18 cellular contexts compared by ENCODE assay signal in the genomic region with DNA sequence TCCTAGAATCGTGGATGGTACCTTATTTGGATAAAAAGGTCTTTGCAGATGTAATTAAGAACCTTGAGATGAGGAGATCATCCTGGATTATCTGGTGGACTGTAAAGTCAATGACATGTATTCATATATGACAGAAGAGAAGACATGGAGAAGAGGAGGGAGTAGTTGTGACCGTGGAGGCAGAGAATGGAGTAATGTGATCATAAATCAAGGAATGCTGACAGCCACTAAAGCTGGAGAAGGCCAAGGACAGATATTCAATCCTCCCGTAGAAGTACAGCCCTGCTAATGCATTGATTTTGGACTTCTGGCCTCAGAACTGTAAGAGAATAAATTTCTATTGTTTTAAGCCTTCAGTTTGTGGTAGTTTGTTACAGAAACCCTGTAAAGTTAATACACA. TPM values are rescaled to one million over a fixed set of nuclear protein-coding genes. Genes with fewer than 3 reads are reported as not detected.
DNase-seq lines count a peak whose midpoint lies in the region; ATAC-seq, FAIRE-seq and TF ChIP-seq lines count a peak whose summit lies in the region.
"Had no signal": no experiment of that assay in that cellular context is flagged by ENCODE, and none has a peak within 500 bp of the region (broad histone marks: within the 10 kb centered on the region; RNA-seq: fewer than 3 reads in every experiment).

No MANE protein-coding gene starts in this region.

- H3K9me3 ChIP-seq in PC-3 (ENCODE audit: low read length) (no peaks in the 10 kb centered on the region), right lobe of liver (no peaks in the 10 kb centered on the region)
- H3K9me3 ChIP-seq: BLaER1, Caco-2 had no signal

- ATAC-seq in PC-3 (no peak), esophagus mucosa (no peak), GM21423 (IDR thresholded peaks at IDR 0.05; ENCODE audit: unreplicated experiment) (no peak), right lobe of liver (no peak)
- ATAC-seq: CD8-positive, alpha-beta T cell had no signal

- H3K4me1 ChIP-seq in PC-3 (ENCODE audit: insufficient read depth, low read length) (peaks cover 39% of the 10 kb centered on the region), right lobe of liver (peaks cover 0 to 15% (median 4%) of the 10 kb centered on the region in 4 donors)
- H3K4me1 ChIP-seq: BLaER1, Caco-2 had no signal

- WGBS in right lobe of liver (ENCODE audit: insufficient coverage, low coverage, low lambda C conversion rate, missing lambda C conversion rate): 74% methylated on average over 3 of the region's 3 CpGs

- H3K36me3 ChIP-seq in PC-3 (ENCODE audit: low read depth, low read length): no peaks in the 10 kb centered on the region
- H3K36me3 ChIP-seq in right lobe of liver: no peaks in the 10 kb centered on the region

- H3K27me3 ChIP-seq in PC-3 (ENCODE audit: low read length): no peaks in the 10 kb centered on the region
- H3K27me3 ChIP-seq in right lobe of liver: no peaks in the 10 kb centered on the region
- H3K27me3 ChIP-seq: BLaER1 had no signal

- POLR2A ChIA-PET in PC-3 (lab: Charles Lee; ENCODE audit: unreplicated experiment): interaction anchor here (0.5 to 1.1 kb wide), 3 partner anchors 226 to 404 kb away, joined by 3 to 11 read pairs (median 3); no protein-coding TSS in a partner anchor

- no peaks in the 10 kb centered on the region for H3K9me2 ChIP-seq in PC-3 (replicated peaks; ENCODE audit: low read length)

- peak; percentile 40 for FAIRE-seq in GM12891 (lab: Jason Lieb, UNC)
- FAIRE-seq: G401.6, H1 had no signal

- peak overlapping the region; percentile 60 for H2AFZ ChIP-seq in PC-3 (ENCODE audit: low read length)
- H2AFZ ChIP-seq: GM23248 had no signal

- H3K4me3 ChIP-seq in PC-3 (ENCODE audit: low read length) (no peak overlapping the region; the same call in 1 of the 2 replicates), right lobe of liver (no peak overlapping the region)
- H3K4me3 ChIP-seq: BLaER1, GM23248 had no signal

- CTCF ChIA-PET in PC-3 (lab: Charles Lee): no interaction called here

- no peak for TF ChIP-seq CTCF in PC-3 (conservative IDR thresholded peaks at IDR 0.05; ENCODE audit: low read depth, low read length)
- TF ChIP-seq CTCF in right lobe of liver (IDR thresholded peaks at IDR 0.05): no peak

- peak overlapping the region; percentile 35 for H3K4me2 ChIP-seq in PC-3 (ENCODE audit: low read length)
- H3K4me2 ChIP-seq: BLaER1 had no signal

- BruUV-seq in PC-3 (replicated peaks; lab: Mats Ljungman, UMichigan): TSS peak; percentile 77

- H3K9ac ChIP-seq in PC-3 (ENCODE audit: low read length): peak overlapping the region; percentile 23
- H3K9ac ChIP-seq: BLaER1, GM23248 had no signal

- TF ChIP-seq POLR2A in GM12891 (IDR thresholded peaks at IDR 0.05; ENCODE audit: low read depth, low read length) (no peak), right lobe of liver (IDR thresholded peaks at IDR 0.05) (no peak)

- H4K20me1 ChIP-seq in PC-3 (ENCODE audit: low read length): no peaks in the 10 kb centered on the region
- H4K20me1 ChIP-seq: BLaER1 had no signal

- no peaks in the 10 kb centered on the region for H3F3A ChIP-seq in PC-3 (ENCODE audit: low read length, unreplicated experiment)

- DNase-seq in GM12891 (ENCODE audit: insufficient read length, low spot score) (no peak), PC-3 (no peak), left kidney (ENCODE audit: low read depth, low spot score) (peak; percentile 10), right lobe of liver (no peak)
- DNase-seq: Caco-2; CD4-positive, CD25-positive, alpha-beta regulatory T cell; CD8-positive, alpha-beta T cell; DMS153; DND-41; GM23248; H7; HCEC 1CT had no signal

- no peaks in the 10 kb centered on the region for H3K79me2 ChIP-seq in PC-3 (ENCODE audit: low read length)

- intact Hi-C loops in PC-3 (cut with micrococcal nuclease) (loop anchor here (2.0 to 5.0 kb wide), 2 partner anchors 229 to 380 kb away; no protein-coding TSS in a partner anchor), right lobe of liver (cut with DNase I) (no loop called here)

- H3K27ac ChIP-seq in PC-3 (ENCODE audit: low read length) (peak overlapping the region; percentile 77), right lobe of liver (no peak overlapping the region)
- H3K27ac ChIP-seq: BLaER1, C4-2B, GM23248 had no signal

TF ChIP-seq in GM12891, 5 proteins besides CTCF, POLR2A, EP300 and RAD21:
- TF ChIP-seq PAX5 (IDR thresholded peaks at IDR 0.05; ENCODE audit: insufficient read depth, low read length, severe bottlenecking) (no peak), TAF1 (IDR thresholded peaks at IDR 0.05; ENCODE audit: low read depth, low read length) (no peak), SPI1 (IDR thresholded peaks at IDR 0.05; ENCODE audit: low read depth, low read length) (no peak), POU2F2 (IDR thresholded peaks at IDR 0.05; ENCODE audit: low read depth, low read length) (no peak)

RNA-seq across cellular contexts. Expression of a gene that starts 18.7 kb away (rescaled TPM):
- polyA plus RNA-seq in GM12891 (2012; ENCODE audit: low read depth, missing spikeins): 9.8 TPM
- 11.5 and 12.2 TPM in 2 replicates for total RNA-seq in PC-3 (2014; rRNA removed)
- 9.3 TPM for total RNA-seq in esophagus mucosa
- 1 to 10 TPM; 7.2 to 9.9 (median 8.2) TPM for total RNA-seq in right lobe of liver
